1 cellular context compared by ENCODE assay signal in the genomic region with DNA sequence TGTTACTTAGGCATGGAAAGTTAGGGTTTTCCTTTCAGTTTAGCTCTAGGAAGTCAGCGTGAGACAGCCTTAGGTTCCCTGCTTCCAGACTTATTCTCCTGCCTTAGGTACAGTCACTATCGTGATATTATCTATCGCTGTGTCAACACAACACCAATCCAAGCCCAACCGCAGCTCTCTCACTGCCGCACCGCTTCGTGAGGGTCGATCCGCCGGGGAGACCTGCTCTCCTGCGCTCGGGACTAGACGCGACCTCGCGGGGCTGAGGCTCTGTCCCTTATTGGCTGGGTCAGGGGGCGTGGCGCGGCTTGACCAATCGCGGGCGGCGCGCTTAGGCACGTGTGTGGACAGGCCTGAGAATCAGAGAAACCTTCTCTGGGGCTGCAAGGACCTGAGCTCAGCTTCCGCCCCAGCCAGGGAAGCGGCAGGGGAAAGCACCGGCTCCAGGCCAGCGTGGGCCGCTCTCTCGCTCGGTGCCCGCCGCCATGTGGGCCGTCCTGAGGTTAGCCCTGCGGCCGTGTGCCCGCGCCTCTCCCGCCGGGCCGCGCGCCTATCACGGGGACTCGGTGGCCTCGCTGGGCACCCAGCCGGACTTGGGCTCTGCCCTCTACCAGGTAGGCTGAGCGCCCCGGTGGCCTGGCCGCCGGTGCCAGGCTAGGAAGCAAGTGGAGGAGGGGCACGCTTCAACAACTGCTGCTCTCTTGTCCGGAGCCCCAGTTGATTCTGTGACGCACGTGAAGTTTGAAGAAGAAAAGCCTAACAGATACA.
A peak's percentile ranks its signal among the peaks of the same experiment; 100 is the strongest.
TF ChIP-seq lines count a peak whose summit lies in the region.

A gene (plus strand): TSS at position 400 of the 768 bp plus-strand sequence. CDS start 86 bp downstream, at position 486.

TF ChIP-seq in K562, 482 proteins besides CTCF, POLR2A, EP300 and RAD21 (continued from another document and continues in another):
- peak in 1 of 2 experiments; percentile 44; a peak in 1 of 4 replicates for TF ChIP-seq RCOR1 (IDR thresholded peaks at IDR 0.05; ENCODE audit: borderline replicate concordance in 1 of 2, low read depth in 2 of 2, low read length in 2 of 2)
- TF ChIP-seq PTBP1 (IDR thresholded peaks at IDR 0.05; ENCODE audit: low read depth, low read length): 0 out of 2 replicates have a peak, but pooled peaks have one; percentile 16
- TF ChIP-seq RB1 (IDR thresholded peaks at IDR 0.05; ENCODE audit: low read depth): peak; percentile 59; the same call in 1 of the 2 replicates
- 0 out of 2 replicates have a peak, but pooled peaks have one; percentile 18 for TF ChIP-seq NFIC (IDR thresholded peaks at IDR 0.05)
- TF ChIP-seq ZFP36 (IDR thresholded peaks at IDR 0.05; ENCODE audit: low read depth, low read length, partially characterized antibody): peak; percentile 31
- TF ChIP-seq, protein P1, sequence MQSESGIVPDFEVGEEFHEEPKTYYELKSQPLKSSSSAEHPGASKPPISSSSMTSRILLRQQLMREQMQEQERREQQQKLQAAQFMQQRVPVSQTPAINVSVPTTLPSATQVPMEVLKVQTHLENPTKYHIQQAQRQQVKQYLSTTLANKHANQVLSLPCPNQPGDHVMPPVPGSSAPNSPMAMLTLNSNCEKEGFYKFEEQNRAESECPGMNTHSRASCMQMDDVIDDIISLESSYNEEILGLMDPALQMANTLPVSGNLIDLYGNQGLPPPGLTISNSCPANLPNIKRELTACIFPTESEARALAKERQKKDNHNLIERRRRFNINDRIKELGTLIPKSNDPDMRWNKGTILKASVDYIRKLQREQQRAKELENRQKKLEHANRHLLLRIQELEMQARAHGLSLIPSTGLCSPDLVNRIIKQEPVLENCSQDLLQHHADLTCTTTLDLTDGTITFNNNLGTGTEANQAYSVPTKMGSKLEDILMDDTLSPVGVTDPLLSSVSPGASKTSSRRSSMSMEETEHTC (IDR thresholded peaks at IDR 0.05): peak; percentile 49; the same call in 1 of the 2 replicates
- TF ChIP-seq PML (IDR thresholded peaks at IDR 0.05; ENCODE audit: low read length): peak; percentile 42; the same call in 1 of the 2 replicates
- TF ChIP-seq CREM (IDR thresholded peaks at IDR 0.05; ENCODE audit: low read depth): peak; percentile 68
- TF ChIP-seq, protein P2, sequence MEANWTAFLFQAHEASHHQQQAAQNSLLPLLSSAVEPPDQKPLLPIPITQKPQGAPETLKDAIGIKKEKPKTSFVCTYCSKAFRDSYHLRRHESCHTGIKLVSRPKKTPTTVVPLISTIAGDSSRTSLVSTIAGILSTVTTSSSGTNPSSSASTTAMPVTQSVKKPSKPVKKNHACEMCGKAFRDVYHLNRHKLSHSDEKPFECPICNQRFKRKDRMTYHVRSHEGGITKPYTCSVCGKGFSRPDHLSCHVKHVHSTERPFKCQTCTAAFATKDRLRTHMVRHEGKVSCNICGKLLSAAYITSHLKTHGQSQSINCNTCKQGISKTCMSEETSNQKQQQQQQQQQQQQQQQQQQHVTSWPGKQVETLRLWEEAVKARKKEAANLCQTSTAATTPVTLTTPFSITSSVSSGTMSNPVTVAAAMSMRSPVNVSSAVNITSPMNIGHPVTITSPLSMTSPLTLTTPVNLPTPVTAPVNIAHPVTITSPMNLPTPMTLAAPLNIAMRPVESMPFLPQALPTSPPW (CRISPR knock-in tag; IDR thresholded peaks at IDR 0.05): peak; percentile 25; the same call in 1 of the 2 replicates
- TF ChIP-seq HMGN3 (IDR thresholded peaks at IDR 0.05; ENCODE audit: borderline replicate concordance, extremely low read depth, insufficient read length, low read depth, low read length): peak; percentile 57
- peak; percentile 76 for TF ChIP-seq RNF2 (IDR thresholded peaks at IDR 0.05)
- TF ChIP-seq FOSL1 (tag; conservative IDR thresholded peaks at IDR 0.05): peak; percentile 50; the same call in 1 of the 2 replicates
- peak; percentile 71 to 75 for TF ChIP-seq NRF1 (conservative IDR thresholded peaks at IDR 0.05 in 1 of 2, IDR thresholded peaks at IDR 0.05 in 1 of 2)
- TF ChIP-seq NCOA1 (IDR thresholded peaks at IDR 0.05; ENCODE audit: low read depth): peak; percentile 38; the same call in 1 of the 2 replicates
- TF ChIP-seq, protein P3, sequence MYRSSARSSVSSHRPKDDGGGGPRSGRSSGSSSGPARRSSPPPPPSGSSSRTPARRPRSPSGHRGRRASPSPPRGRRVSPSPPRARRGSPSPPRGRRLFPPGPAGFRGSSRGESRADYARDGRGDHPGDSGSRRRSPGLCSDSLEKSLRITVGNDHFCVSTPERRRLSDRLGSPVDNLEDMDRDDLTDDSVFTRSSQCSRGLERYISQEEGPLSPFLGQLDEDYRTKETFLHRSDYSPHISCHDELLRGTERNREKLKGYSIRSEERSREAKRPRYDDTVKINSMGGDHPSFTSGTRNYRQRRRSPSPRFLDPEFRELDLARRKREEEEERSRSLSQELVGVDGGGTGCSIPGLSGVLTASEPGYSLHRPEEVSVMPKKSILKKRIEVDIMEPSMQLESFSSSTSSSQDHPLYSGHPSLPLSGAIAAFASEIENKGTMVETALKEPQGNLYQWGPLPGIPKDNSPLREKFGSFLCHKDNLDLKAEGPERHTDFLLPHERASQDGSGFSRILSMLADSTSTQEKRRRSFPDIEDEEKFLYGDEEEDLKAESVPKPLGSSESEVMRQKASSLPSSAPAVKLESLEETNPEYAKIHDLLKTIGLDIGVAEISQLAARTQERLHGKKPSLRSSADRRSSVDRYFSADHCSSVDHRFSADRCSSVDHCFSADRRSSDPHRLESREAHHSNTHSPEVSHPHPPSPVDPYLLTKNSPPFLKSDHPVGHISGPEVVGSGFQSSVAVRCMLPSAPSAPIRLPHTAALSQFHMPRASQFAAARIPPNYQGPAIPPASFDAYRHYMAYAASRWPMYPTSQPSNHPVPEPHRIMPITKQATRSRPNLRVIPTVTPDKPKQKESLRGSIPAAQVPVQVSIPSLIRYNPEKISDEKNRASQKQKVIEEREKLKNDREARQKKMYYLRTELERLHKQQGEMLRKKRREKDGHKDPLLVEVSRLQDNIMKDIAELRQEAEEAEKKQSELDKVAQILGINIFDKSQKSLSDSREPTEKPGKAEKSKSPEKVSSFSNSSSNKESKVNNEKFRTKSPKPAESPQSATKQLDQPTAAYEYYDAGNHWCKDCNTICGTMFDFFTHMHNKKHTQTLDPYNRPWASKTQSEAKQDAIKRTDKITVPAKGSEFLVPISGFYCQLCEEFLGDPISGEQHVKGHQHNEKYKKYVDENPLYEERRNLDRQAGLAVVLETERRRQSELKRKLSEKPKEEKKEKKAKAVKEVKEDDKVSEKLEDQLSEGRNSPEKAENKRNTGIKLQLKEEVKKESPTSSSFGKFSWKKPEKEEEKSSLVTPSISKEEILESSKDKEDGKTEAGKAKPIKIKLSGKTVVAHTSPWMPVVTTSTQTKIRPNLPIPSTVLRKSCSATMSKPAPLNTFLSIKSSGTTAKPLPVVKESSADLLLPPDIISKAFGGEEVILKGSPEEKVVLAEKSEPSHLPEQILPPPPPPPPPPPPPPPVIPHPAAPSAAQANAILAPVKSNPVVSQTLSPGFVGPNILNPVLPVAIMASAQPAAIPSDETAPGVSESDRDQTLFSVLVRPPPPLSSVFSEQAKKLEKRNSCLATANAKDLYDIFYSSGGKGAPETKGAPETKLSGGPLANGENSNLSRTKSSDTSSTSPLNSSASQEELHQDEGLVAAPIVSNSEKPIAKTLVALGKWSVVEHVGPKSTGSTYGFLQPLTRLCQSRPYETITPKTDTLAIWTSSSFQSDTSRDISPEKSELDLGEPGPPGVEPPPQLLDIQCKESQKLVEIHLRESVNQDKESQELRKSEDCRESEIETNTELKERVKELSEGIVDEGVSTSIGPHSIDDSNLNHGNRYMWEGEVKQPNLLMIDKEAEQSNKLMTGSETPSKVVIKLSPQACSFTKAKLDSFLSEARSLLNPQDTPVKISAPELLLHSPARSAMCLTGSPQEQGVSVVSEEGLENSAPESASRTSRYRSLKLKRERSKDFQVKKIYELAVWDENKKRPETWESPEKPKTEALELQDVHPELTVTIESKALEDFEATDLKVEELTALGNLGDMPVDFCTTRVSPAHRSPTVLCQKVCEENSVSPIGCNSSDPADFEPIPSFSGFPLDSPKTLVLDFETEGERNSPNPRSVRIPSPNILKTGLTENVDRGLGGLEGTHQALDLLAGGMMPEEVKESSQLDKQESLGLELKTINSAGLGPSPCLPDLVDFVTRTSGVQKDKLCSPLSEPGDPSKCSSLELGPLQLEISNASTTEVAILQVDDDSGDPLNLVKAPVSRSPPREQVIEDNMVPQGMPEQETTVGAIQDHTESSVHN (IDR thresholded peaks at IDR 0.05; ENCODE audit: borderline replicate concordance in 1 of 2, low read depth in 1 of 2): peak in 1 of 2 experiments; percentile 54; a peak in 1 of 4 replicates
- TF ChIP-seq ZEB2 (IDR thresholded peaks at IDR 0.05): peak; percentile 57; the same call in 1 of the 2 replicates
- TF ChIP-seq NFATC3 (IDR thresholded peaks at IDR 0.05): peak; percentile 42; the same call in 1 of the 2 replicates
- TF ChIP-seq TAF9B (IDR thresholded peaks at IDR 0.05; ENCODE audit: partially characterized antibody): peak; percentile 67
- TF ChIP-seq ZFX (CRISPR knock-in tag; IDR thresholded peaks at IDR 0.05): peak; percentile 92
- peak; percentile 55 for TF ChIP-seq BRD9 (IDR thresholded peaks at IDR 0.05; ENCODE audit: low read depth, partially characterized antibody)
- peak; percentile 35 for TF ChIP-seq CHD1 (IDR thresholded peaks at IDR 0.05; ENCODE audit: low read length)
- peak; percentile 73 for TF ChIP-seq RBM25 (IDR thresholded peaks at IDR 0.05; ENCODE audit: low read depth, low read length, severe bottlenecking)
- TF ChIP-seq NFRKB (IDR thresholded peaks at IDR 0.05; ENCODE audit: low read depth): peak; percentile 68
- peak; percentile 88 for TF ChIP-seq RAD51 (IDR thresholded peaks at IDR 0.05; ENCODE audit: borderline replicate concordance, low read depth)
- peak; percentile 89; the same call in 1 of the 2 replicates for TF ChIP-seq PHF8 (IDR thresholded peaks at IDR 0.05; ENCODE audit: borderline replicate concordance, low read length)
- TF ChIP-seq, protein P4, sequence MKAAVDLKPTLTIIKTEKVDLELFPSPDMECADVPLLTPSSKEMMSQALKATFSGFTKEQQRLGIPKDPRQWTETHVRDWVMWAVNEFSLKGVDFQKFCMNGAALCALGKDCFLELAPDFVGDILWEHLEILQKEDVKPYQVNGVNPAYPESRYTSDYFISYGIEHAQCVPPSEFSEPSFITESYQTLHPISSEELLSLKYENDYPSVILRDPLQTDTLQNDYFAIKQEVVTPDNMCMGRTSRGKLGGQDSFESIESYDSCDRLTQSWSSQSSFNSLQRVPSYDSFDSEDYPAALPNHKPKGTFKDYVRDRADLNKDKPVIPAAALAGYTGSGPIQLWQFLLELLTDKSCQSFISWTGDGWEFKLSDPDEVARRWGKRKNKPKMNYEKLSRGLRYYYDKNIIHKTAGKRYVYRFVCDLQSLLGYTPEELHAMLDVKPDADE (conservative IDR thresholded peaks at IDR 0.05; ENCODE audit: control insufficient read depth, low read depth, low read length): peak; percentile 38; the same call in 1 of the 2 replicates
- 0 out of 2 replicates have a peak, but pooled peaks have one; percentile 9 for TF ChIP-seq ZNF316 (IDR thresholded peaks at IDR 0.05)
- TF ChIP-seq ZNF175 (CRISPR knock-in tag; IDR thresholded peaks at IDR 0.05; ENCODE audit: low read depth): 0 out of 2 replicates have a peak, but pooled peaks have one; percentile 40
- peak; percentile 65; the same call in 1 of the 2 replicates for TF ChIP-seq FOXP1 (CRISPR knock-in tag; IDR thresholded peaks at IDR 0.05)
- TF ChIP-seq, protein P5, sequence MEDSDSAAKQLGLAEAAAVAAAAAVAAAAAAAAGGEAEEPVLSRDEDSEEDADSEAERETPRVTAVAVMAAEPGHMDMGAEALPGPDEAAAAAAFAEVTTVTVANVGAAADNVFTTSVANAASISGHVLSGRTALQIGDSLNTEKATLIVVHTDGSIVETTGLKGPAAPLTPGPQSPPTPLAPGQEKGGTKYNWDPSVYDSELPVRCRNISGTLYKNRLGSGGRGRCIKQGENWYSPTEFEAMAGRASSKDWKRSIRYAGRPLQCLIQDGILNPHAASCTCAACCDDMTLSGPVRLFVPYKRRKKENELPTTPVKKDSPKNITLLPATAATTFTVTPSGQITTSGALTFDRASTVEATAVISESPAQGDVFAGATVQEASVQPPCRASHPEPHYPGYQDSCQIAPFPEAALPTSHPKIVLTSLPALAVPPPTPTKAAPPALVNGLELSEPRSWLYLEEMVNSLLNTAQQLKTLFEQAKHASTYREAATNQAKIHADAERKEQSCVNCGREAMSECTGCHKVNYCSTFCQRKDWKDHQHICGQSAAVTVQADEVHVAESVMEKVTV (CRISPR knock-in tag; IDR thresholded peaks at IDR 0.05): no peak
- TF ChIP-seq KDM5B (IDR thresholded peaks at IDR 0.05; ENCODE audit: insufficient replicate concordance, low read depth, low read length): peak; percentile 94
- peak; percentile 82; the same call in 1 of the 2 replicates for TF ChIP-seq POLR2H (tag; IDR thresholded peaks at IDR 0.05; ENCODE audit: low read depth)
- peak; percentile 81 for TF ChIP-seq NFYB (IDR thresholded peaks at IDR 0.05; ENCODE audit: extremely low read depth, insufficient read length)
- TF ChIP-seq, protein P6, sequence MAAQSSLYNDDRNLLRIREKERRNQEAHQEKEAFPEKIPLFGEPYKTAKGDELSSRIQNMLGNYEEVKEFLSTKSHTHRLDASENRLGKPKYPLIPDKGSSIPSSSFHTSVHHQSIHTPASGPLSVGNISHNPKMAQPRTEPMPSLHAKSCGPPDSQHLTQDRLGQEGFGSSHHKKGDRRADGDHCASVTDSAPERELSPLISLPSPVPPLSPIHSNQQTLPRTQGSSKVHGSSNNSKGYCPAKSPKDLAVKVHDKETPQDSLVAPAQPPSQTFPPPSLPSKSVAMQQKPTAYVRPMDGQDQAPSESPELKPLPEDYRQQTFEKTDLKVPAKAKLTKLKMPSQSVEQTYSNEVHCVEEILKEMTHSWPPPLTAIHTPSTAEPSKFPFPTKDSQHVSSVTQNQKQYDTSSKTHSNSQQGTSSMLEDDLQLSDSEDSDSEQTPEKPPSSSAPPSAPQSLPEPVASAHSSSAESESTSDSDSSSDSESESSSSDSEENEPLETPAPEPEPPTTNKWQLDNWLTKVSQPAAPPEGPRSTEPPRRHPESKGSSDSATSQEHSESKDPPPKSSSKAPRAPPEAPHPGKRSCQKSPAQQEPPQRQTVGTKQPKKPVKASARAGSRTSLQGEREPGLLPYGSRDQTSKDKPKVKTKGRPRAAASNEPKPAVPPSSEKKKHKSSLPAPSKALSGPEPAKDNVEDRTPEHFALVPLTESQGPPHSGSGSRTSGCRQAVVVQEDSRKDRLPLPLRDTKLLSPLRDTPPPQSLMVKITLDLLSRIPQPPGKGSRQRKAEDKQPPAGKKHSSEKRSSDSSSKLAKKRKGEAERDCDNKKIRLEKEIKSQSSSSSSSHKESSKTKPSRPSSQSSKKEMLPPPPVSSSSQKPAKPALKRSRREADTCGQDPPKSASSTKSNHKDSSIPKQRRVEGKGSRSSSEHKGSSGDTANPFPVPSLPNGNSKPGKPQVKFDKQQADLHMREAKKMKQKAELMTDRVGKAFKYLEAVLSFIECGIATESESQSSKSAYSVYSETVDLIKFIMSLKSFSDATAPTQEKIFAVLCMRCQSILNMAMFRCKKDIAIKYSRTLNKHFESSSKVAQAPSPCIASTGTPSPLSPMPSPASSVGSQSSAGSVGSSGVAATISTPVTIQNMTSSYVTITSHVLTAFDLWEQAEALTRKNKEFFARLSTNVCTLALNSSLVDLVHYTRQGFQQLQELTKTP (IDR thresholded peaks at IDR 0.05; ENCODE audit: low read depth in 1 of 2, partially characterized antibody in 2 of 2): peak in 1 of 2 experiments; percentile 45
- TF ChIP-seq LARP7 (IDR thresholded peaks at IDR 0.05): peak; percentile 51; the same call in 1 of the 2 replicates
